23 cellular contexts compared by ENCODE assay signal in genomic region chr14:74919421-74920165, GRCh38. TPM values are rescaled to one million over a fixed set of nuclear protein-coding genes. Genes with fewer than 3 reads are reported as not detected.
A peak's percentile ranks its signal among the peaks of the same experiment; 100 is the strongest.
DNase-seq lines count a peak whose midpoint lies in the region; ATAC-seq, FAIRE-seq and TF ChIP-seq lines count a peak whose summit lies in the region.
"Had no signal": no experiment of that assay in that cellular context is flagged by ENCODE, and none has a peak within 500 bp of the region (broad histone marks: within the 10 kb centered on the region; RNA-seq: fewer than 3 reads in every experiment).

No MANE protein-coding gene starts in this region.

- no peak overlapping the region for H3K27ac Mint-ChIP-seq in natural killer cell treated with Interleukin-12 subunit alpha and Interleukin-12 subunit beta and Interleukin-15 and Interleukin-18, amount 100 ng/mL, for 72 hours
- H3K27ac Mint-ChIP-seq: activated CD4-positive, alpha-beta T cell treated with anti-CD3 and anti-CD28 coated beads, Interleukin-2, amount 10 ng/mL, durations not matched to agents 7 days and 5 days; CD14-positive monocyte; neural progenitor cell had no signal

- no peak overlapping the region for H3K4me3 ChIP-seq in epithelial cell of esophagus (ENCODE audit: low read length)
- H3K4me3 ChIP-seq: cardiac muscle cell, gastroesophageal sphincter, GM12878, left lung, mucosa of descending colon, neural progenitor cell, upper lobe of right lung had no signal

- no peak overlapping the region for H3K4me3 Mint-ChIP-seq in natural killer cell treated with Interleukin-12 subunit alpha and Interleukin-12 subunit beta and Interleukin-15 and Interleukin-18, amount 100 ng/mL, for 72 hours
- H3K4me3 Mint-ChIP-seq: activated CD4-positive, alpha-beta T cell treated with anti-CD3 and anti-CD28 coated beads, Interleukin-2, amount 10 ng/mL, durations not matched to agents 7 days and 5 days; CD14-positive monocyte; neural progenitor cell had no signal

- H3K36me3 Mint-ChIP-seq in natural killer cell treated with Interleukin-12 subunit alpha and Interleukin-12 subunit beta and Interleukin-15 and Interleukin-18, amount 100 ng/mL, for 72 hours = no peaks in the 10 kb centered on the region
- H3K36me3 Mint-ChIP-seq: CD14-positive monocyte, neural progenitor cell had no signal

- DNase-seq in AG08395 (ENCODE audit: low spot score) (peak; percentile 42), HTR-8/SVneo (ENCODE audit: insufficient read length, low spot score) (no peak), epithelial cell of esophagus (ENCODE audit: low read depth) (peak; percentile 48), left kidney (ENCODE audit: low read depth, low spot score) (peak; percentile 50), NCI-H1105 treated with DMSO at 0.1 percent for 48 hours (lab: John Stamatoyannopoulos, UW) (no peak), pons (ENCODE audit: low spot score) (no peak), H54 (ENCODE audit: insufficient read length, low spot score) (no peak)
- no peak for DNase-seq in natural killer cell treated with Interleukin-12 subunit alpha and Interleukin-12 subunit beta and Interleukin-15 and Interleukin-18, amount 100 ng/mL, for 72 hours (ENCODE audit: low spot score)
- DNase-seq: activated CD4-positive, alpha-beta T cell treated with anti-CD3 and anti-CD28 coated beads, Interleukin-2, amount 10 ng/mL, durations not matched to agents 7 days and 5 days; DMS153; mucosa of descending colon; NCI-H1694; Right ventricle myocardium superior; T-helper 1 cell; upper lobe of right lung had no signal

- H3K4me1 Mint-ChIP-seq in natural killer cell treated with Interleukin-12 subunit alpha and Interleukin-12 subunit beta and Interleukin-15 and Interleukin-18, amount 100 ng/mL, for 72 hours (ENCODE audit: low read depth in 2 of 2) = peaks cover 0 to 7% of the 10 kb centered on the region in 2 donors

- peak; percentile 58 for FAIRE-seq in HTR-8/SVneo (lab: Jason Lieb, UNC)
- no peak for FAIRE-seq in H54 (lab: Jason Lieb, UNC)
- FAIRE-seq: GM12878 had no signal

- TF ChIP-seq POLR2A in H54 (IDR thresholded peaks at IDR 0.05; ENCODE audit: low read depth, low read length) = no peak

- peaks cover 3 to 7% of the 10 kb centered on the region in 2 donors for H3K27me3 Mint-ChIP-seq in natural killer cell treated with Interleukin-12 subunit alpha and Interleukin-12 subunit beta and Interleukin-15 and Interleukin-18, amount 100 ng/mL, for 72 hours
- H3K27me3 Mint-ChIP-seq: activated CD4-positive, alpha-beta T cell treated with anti-CD3 and anti-CD28 coated beads, Interleukin-2, amount 10 ng/mL, durations not matched to agents 7 days and 5 days had no signal

- TF ChIP-seq CTCF in epithelial cell of esophagus (IDR thresholded peaks at IDR 0.05; ENCODE audit: insufficient read depth, low read depth, low read length, missing control alignments) = no peak

- ATAC-seq in natural killer cell treated with Interleukin-12 subunit alpha and Interleukin-12 subunit beta and Interleukin-15 and Interleukin-18, amount 100 ng/mL, for 72 hours = no peak
- ATAC-seq: gastroesophageal sphincter, GM12878, left lung, mucosa of descending colon, upper lobe of right lung had no signal

- no peaks in the 10 kb centered on the region for H3K9me3 Mint-ChIP-seq in natural killer cell treated with Interleukin-12 subunit alpha and Interleukin-12 subunit beta and Interleukin-15 and Interleukin-18, amount 100 ng/mL, for 72 hours
- H3K9me3 Mint-ChIP-seq: activated CD4-positive, alpha-beta T cell treated with anti-CD3 and anti-CD28 coated beads, Interleukin-2, amount 10 ng/mL, durations not matched to agents 7 days and 5 days; CD14-positive monocyte; neural progenitor cell had no signal

RNA-seq across cellular contexts. Expression of gene RPS6KL1, which starts 3.5 kb away (rescaled TPM):
- 10 to 100 TPM; 10.0 to 12.8 TPM for total RNA-seq in natural killer cell treated with Interleukin-12 subunit alpha and Interleukin-12 subunit beta and Interleukin-15 and Interleukin-18, amount 100 ng/mL, for 72 hours
- total RNA-seq: A172 had no signal

RNA-seq across cellular contexts. Expression of gene PGF, which starts 35.8 kb away (rescaled TPM):
- total RNA-seq in natural killer cell treated with Interleukin-12 subunit alpha and Interleukin-12 subunit beta and Interleukin-15 and Interleukin-18, amount 100 ng/mL, for 72 hours = not detected

RNA-seq across cellular contexts. Expression of gene DLST, which starts 37.9 kb away (rescaled TPM):
- 100 to 1,000 TPM; 127 to 136 TPM for total RNA-seq in natural killer cell treated with Interleukin-12 subunit alpha and Interleukin-12 subunit beta and Interleukin-15 and Interleukin-18, amount 100 ng/mL, for 72 hours

RNA-seq across cellular contexts. Expression of gene PROX2, which starts 43.6 kb away (rescaled TPM):
- total RNA-seq in natural killer cell treated with Interleukin-12 subunit alpha and Interleukin-12 subunit beta and Interleukin-15 and Interleukin-18, amount 100 ng/mL, for 72 hours = 1 to 10 TPM in 1 of 2 donors, under 1 TPM in 1; 0.56 to 1.5 TPM
- total RNA-seq: A172; activated CD4-positive, alpha-beta T cell treated with anti-CD3 and anti-CD28 coated beads, Interleukin-2, amount 10 ng/mL, durations not matched to agents 7 days and 5 days; cardiac muscle cell; dermis microvascular lymphatic vessel endothelial cell; Right ventricle myocardium superior; upper lobe of right lung had no signal

Comparison
In these comparisons a context has a peak if more than half of its experiments do, and no peak if none do; other contexts are left out.
1. DNase-seq: peak in AG08395 (single experiment), epithelial cell of esophagus (single experiment) and left kidney (single experiment); none in HTR-8/SVneo (single experiment), NCI-H1105 treated with DMSO at 0.1 percent for 48 hours (single experiment), natural killer cell treated with Interleukin-12 subunit alpha and Interleukin-12 subunit beta and Interleukin-15 and Interleukin-18, amount 100 ng/mL, for 72 hours (single experiment), pons (single experiment) and H54 (single experiment).